ENCODE assay signal across 19 cellular contexts in the genomic region with DNA sequence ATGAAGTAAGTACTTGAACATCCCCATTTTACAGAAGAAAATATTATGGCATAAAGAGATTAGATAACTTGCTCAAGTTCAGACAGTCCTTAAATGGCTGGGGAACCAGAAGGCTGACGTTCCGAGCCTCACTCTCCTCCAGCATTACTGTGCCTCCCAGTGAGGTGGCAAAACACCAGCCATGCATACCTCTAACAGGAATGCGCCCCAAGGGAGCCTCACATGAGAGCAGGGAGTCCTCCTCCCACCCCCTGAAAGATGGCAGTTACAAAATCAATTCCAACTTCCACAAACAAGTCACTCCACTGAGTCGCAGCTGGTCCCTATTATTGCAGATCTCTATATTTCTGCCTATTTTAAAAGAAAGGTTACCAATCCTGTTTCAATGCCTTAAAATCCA. TPM values are rescaled to one million over a fixed set of nuclear protein-coding genes. Genes with fewer than 3 reads are reported as not detected.
A peak's percentile ranks its signal among the peaks of the same experiment; 100 is the strongest.
DNase-seq lines count a peak whose midpoint lies in the region; ATAC-seq, FAIRE-seq and TF ChIP-seq lines count a peak whose summit lies in the region.
"Had no signal": no experiment of that assay in that cellular context is flagged by ENCODE, and none has a peak within 500 bp of the region (broad histone marks: within the 10 kb centered on the region; RNA-seq: fewer than 3 reads in every experiment).

No MANE protein-coding gene starts in this region.

- H3K36me3 Mint-ChIP-seq in naive thymus-derived CD8-positive, alpha-beta T cell: peaks cover 4 to 90% (median 25%) of the 10 kb centered on the region in 3 donors

- H3K9me3 ChIP-seq in keratinocyte (ENCODE audit: control insufficient read depth, low read depth, low read length) (no peaks in the 10 kb centered on the region), tibial artery (no peaks in the 10 kb centered on the region)
- H3K9me3 ChIP-seq: HAP-1, suprapubic skin had no signal

- H3K27ac Mint-ChIP-seq in naive thymus-derived CD8-positive, alpha-beta T cell: peak overlapping the region in 1 of 10 donors; percentile 51
- H3K27ac Mint-ChIP-seq: activated naive CD8-positive, alpha-beta T cell treated with anti-CD3 and anti-CD28 coated beads, Interleukin-2, amount 10 ng/mL, durations not matched to agents 7 days and 5 days had no signal

- peak; percentile 13 for FAIRE-seq in keratinocyte (lab: Jason Lieb, UNC)

- POLR2A ChIA-PET in naive thymus-derived CD8-positive, alpha-beta T cell (lab: Charles Lee): no interaction called here

- peaks cover 2 to 10% (median 4%) of the 10 kb centered on the region in 4 donors for H3K4me1 Mint-ChIP-seq in naive thymus-derived CD8-positive, alpha-beta T cell

- H2AFZ ChIP-seq in keratinocyte (ENCODE audit: control insufficient read depth, low read length): no peak overlapping the region

- H3K27ac ChIP-seq in keratinocyte (ENCODE audit: control insufficient read depth, insufficient read depth, low read length) (no peak overlapping the region), tibial artery (peak overlapping the region; percentile 79 to 83)
- H3K27ac ChIP-seq: C4-2B, suprapubic skin had no signal

- no peak overlapping the region for H3K4me3 Mint-ChIP-seq in naive thymus-derived CD8-positive, alpha-beta T cell
- H3K4me3 Mint-ChIP-seq: activated naive CD8-positive, alpha-beta T cell treated with anti-CD3 and anti-CD28 coated beads, Interleukin-2, amount 10 ng/mL, durations not matched to agents 7 days and 5 days; activated T-cell treated with anti-CD3 and anti-CD28 coated beads, Interleukin-2, amount 50 U/mL, for 4 hours had no signal

- H3K4me2 ChIP-seq in keratinocyte (ENCODE audit: control insufficient read depth, extremely low read depth, insufficient read depth, low read depth, low read length): no peak overlapping the region

- no peaks in the 10 kb centered on the region for H3K27me3 ChIP-seq in keratinocyte (ENCODE audit: control insufficient read depth, extremely low read depth, insufficient read depth, low read length)
- H3K27me3 ChIP-seq in tibial artery: no peaks in the 10 kb centered on the region
- H3K27me3 ChIP-seq: suprapubic skin had no signal

- H3K9me1 ChIP-seq in keratinocyte (ENCODE audit: control insufficient read depth, extremely low read depth, insufficient read depth, low read length): no peaks in the 10 kb centered on the region

- DNase-seq in GM04503 (ENCODE audit: low read depth): peak; percentile 79
- peak; percentile 64 for DNase-seq in astrocyte of the hippocampus (ENCODE audit: low read depth, low spot score)
- no peak for DNase-seq in keratinocyte (ENCODE audit: low read depth, low spot score)
- peak in 1 of 2 donors; percentile 85 for DNase-seq in tibial artery
- DNase-seq in activated CD4-positive, alpha-beta T cell treated with anti-CD3 and anti-CD28 coated beads, Interleukin-2, amount 50 U/mL, for 1 hour: no peak
- no peak for DNase-seq in glomerular visceral epithelial cell (ENCODE audit: extremely low spot score)
- no peak for DNase-seq in naive thymus-derived CD8-positive, alpha-beta T cell
- DNase-seq: activated CD4-positive, alpha-beta T cell treated with anti-CD3 and anti-CD28 coated beads, Interleukin-2, amount 50 U/mL, for 48 hours; activated naive CD8-positive, alpha-beta T cell treated with anti-CD3 and anti-CD28 coated beads, Interleukin-2, amount 10 ng/mL, durations not matched to agents 7 days and 5 days; activated T-cell treated with anti-CD3 and anti-CD28 coated beads, Interleukin-2, amount 50 U/mL, for 4 hours; DMS153; effector CD8-positive, alpha-beta T cell; Karpas-422; NCI-H1105; stimulated activated CD4-positive, alpha-beta T cell treated with anti-CD3 and anti-CD28 coated beads, Interleukin-2, amount 100 ng/mL, for 48 hours had no signal

- ATAC-seq in naive thymus-derived CD8-positive, alpha-beta T cell: no peak
- ATAC-seq: activated T-cell treated with anti-CD3 and anti-CD28 coated beads, Interleukin-2, amount 50 U/mL, for 4 hours; Panc1 had no signal

- peaks cover 11% of the 10 kb centered on the region for H3K79me2 ChIP-seq in keratinocyte (ENCODE audit: control insufficient read depth, insufficient read depth, low read length)

- dilution Hi-C loops in keratinocyte (cut with MboI; ENCODE audit: extremely low pct_ligation_motif_present, low sequenced_read_pairs): no loop called here

- no peaks in the 10 kb centered on the region for H3K27me3 Mint-ChIP-seq in naive thymus-derived CD8-positive, alpha-beta T cell
- H3K27me3 Mint-ChIP-seq: activated naive CD8-positive, alpha-beta T cell treated with anti-CD3 and anti-CD28 coated beads, Interleukin-2, amount 10 ng/mL, durations not matched to agents 7 days and 5 days had no signal

- no peaks in the 10 kb centered on the region for H4K20me1 ChIP-seq in keratinocyte (ENCODE audit: control insufficient read depth, extremely low read depth, insufficient read depth, low read length)

- no peaks in the 10 kb centered on the region for H3K9me3 Mint-ChIP-seq in naive thymus-derived CD8-positive, alpha-beta T cell
- H3K9me3 Mint-ChIP-seq: activated naive CD8-positive, alpha-beta T cell treated with anti-CD3 and anti-CD28 coated beads, Interleukin-2, amount 10 ng/mL, durations not matched to agents 7 days and 5 days; activated T-cell treated with anti-CD3 and anti-CD28 coated beads, Interleukin-2, amount 50 U/mL, for 4 hours had no signal

- H3K9ac ChIP-seq in keratinocyte (ENCODE audit: control insufficient read depth, extremely low read depth, insufficient read depth, low read length): no peak overlapping the region

- H3K4me1 ChIP-seq in keratinocyte (ENCODE audit: control insufficient read depth, extremely low read depth, insufficient read depth, low read length): no peaks in the 10 kb centered on the region
- peaks cover 0 to 62% (median 44%) of the 10 kb centered on the region in 4 donors for H3K4me1 ChIP-seq in tibial artery
- H3K4me1 ChIP-seq: HAP-1 had no signal

- no peak for TF ChIP-seq CTCF in keratinocyte (optimal IDR thresholded peaks at IDR 0.05 in 1 of 3, IDR thresholded peaks at IDR 0.05 in 1 of 3, conservative IDR thresholded peaks at IDR 0.05 in 1 of 3; ENCODE audit: extremely low read depth in 1 of 3, insufficient read depth in 2 of 3, low read length in 3 of 3)
- TF ChIP-seq CTCF in tibial artery (IDR thresholded peaks at IDR 0.05): no peak

- H3K4me3 ChIP-seq in keratinocyte (ENCODE audit: control insufficient read depth in 2 of 3, extremely low read depth in 1 of 3, insufficient read depth in 2 of 3, low read depth in 1 of 3, low read length in 3 of 3) (no peak overlapping the region), tibial artery (no peak overlapping the region)
- H3K4me3 ChIP-seq: HAP-1, suprapubic skin had no signal

- intact Hi-C loops in tibial artery (cut with DNase I; ENCODE audit: low total_unique reads): loop anchor here (10.0 kb wide), 1 partner anchor 57 kb away; a partner anchor contains a TSS

- H3K36me3 ChIP-seq in keratinocyte (ENCODE audit: control insufficient read depth in 2 of 2, extremely low read depth in 1 of 2, insufficient read depth in 2 of 2, low read length in 2 of 2): peaks cover 24 to 27% of the 10 kb centered on the region in 2 experiments
- H3K36me3 ChIP-seq in tibial artery: peaks cover 0 to 44% (median 33%) of the 10 kb centered on the region in 3 donors

RNA-seq across cellular contexts. Expression of a gene that starts 55.6 kb away (rescaled TPM):
- 17.4 to 34.6 TPM (median 27.0 TPM) in 3 replicates for polyA plus RNA-seq in keratinocyte
- 8.9 TPM for polyA plus RNA-seq in keratinocyte (2011; ENCODE audit: low read depth)
- 20.6 and 23.3 TPM in 2 replicates for polyA plus RNA-seq in keratinocyte (2011; cell fraction: cytosol; rRNA removed)
- 74.6 and 76.5 TPM in 2 replicates for polyA plus RNA-seq in keratinocyte (2011; cell fraction: nucleus; rRNA removed)
- 13.9 and 25.2 TPM in 2 replicates for polyA plus RNA-seq in keratinocyte (2012; ENCODE audit: low replicate concordance)
- polyA minus RNA-seq in keratinocyte: 56.7 to 130 TPM (median 69.2 TPM) in 3 replicates
- 29.9 TPM for polyA minus RNA-seq in keratinocyte (2011; cell fraction: cytosol; rRNA and poly(A)+ RNA removed)
- 54.7 and 97.6 TPM in 2 replicates for polyA minus RNA-seq in keratinocyte (2011; cell fraction: nucleus; rRNA and poly(A)+ RNA removed)
- 10 to 100 TPM; 65.0 to 68.9 TPM for total RNA-seq in naive thymus-derived CD8-positive, alpha-beta T cell
- 10 to 100 TPM in 1 of 3 donors, 1 to 10 TPM in 2; 9.9 to 13.7 (median 10.0) TPM for polyA plus RNA-seq in naive thymus-derived CD8-positive, alpha-beta T cell

Comparison
In these comparisons a context has a peak if more than half of its experiments do, and no peak if none do; other contexts are left out.
1. DNase-seq: peak in GM04503 (single experiment) and astrocyte of the hippocampus (single experiment); none in keratinocyte (single experiment), activated CD4-positive, alpha-beta T cell treated with anti-CD3 and anti-CD28 coated beads, Interleukin-2, amount 50 U/mL, for 1 hour (single experiment), glomerular visceral epithelial cell (single experiment) and naive thymus-derived CD8-positive, alpha-beta T cell (0 of 10).